Comparison of ENCODE assay signal across 25 cellular contexts in genomic region chr6:90595854-90596253, GRCh38.
"Had no signal": no experiment of that assay in that cellular context is flagged by ENCODE, and none has a peak within 500 bp of the region (broad histone marks: within the 10 kb centered on the region; RNA-seq: fewer than 3 reads in every experiment).

No MANE protein-coding gene starts in this region.

- H3K27me3 ChIP-seq: colonic mucosa, gastrocnemius medialis had no signal

- H3K4me3 ChIP-seq: colonic mucosa, esophagus squamous epithelium, gastrocnemius medialis, heart right ventricle, left lung, lower lobe of right lung, mucosa of descending colon had no signal

- DNase-seq: colonic mucosa; cortex of kidney; effector CD8-positive, alpha-beta T cell; effector memory CD8-positive, alpha-beta T cell; endodermal cell; erythroblast; esophagus squamous epithelium; foreskin fibroblast; foreskin melanocyte; gastrocnemius medialis; glutamatergic neuron; head of caudate nucleus; heart right ventricle; hippocampal formation; left cardiac atrium; left lung; left ventricle myocardium superior; lower lobe of right lung; mesenchymal stem cell; mucosa of descending colon; naive B cell had no signal

- H3K27ac Mint-ChIP-seq: dendritic cell treated with granulocyte-macrophage colony-stimulating factor and Interleukin-4, amounts not matched to agents 40 ng/mL and 50 ng/mL, for 4 days; effector memory CD8-positive, alpha-beta T cell; endodermal cell; mesothelial cell of epicardium had no signal

- H3K27ac ChIP-seq: colonic mucosa, epithelial cell of prostate, esophagus squamous epithelium, gastrocnemius medialis, heart right ventricle, left lung, lower lobe of right lung had no signal

- H3K4me3 Mint-ChIP-seq: dendritic cell treated with granulocyte-macrophage colony-stimulating factor and Interleukin-4, amounts not matched to agents 40 ng/mL and 50 ng/mL, for 4 days; effector memory CD8-positive, alpha-beta T cell; endodermal cell; mesothelial cell of epicardium; naive B cell had no signal

- H3K4me1 ChIP-seq: colonic mucosa, esophagus squamous epithelium, gastrocnemius medialis, heart right ventricle, left lung, lower lobe of right lung had no signal

- H3K36me3 Mint-ChIP-seq: mesothelial cell of epicardium, naive B cell had no signal

- H3K36me3 ChIP-seq: colonic mucosa, esophagus squamous epithelium, gastrocnemius medialis, heart right ventricle, left lung, lower lobe of right lung had no signal

- H3K9me3 Mint-ChIP-seq: dendritic cell treated with granulocyte-macrophage colony-stimulating factor and Interleukin-4, amounts not matched to agents 40 ng/mL and 50 ng/mL, for 4 days; effector memory CD8-positive, alpha-beta T cell; endodermal cell; mesothelial cell of epicardium; naive B cell had no signal

- H3K9me3 ChIP-seq: colonic mucosa, esophagus squamous epithelium, gastrocnemius medialis, heart right ventricle, left lung, lower lobe of right lung, mucosa of descending colon had no signal

- ATAC-seq: effector memory CD8-positive, alpha-beta T cell; esophagus mucosa; gastrocnemius medialis; heart right ventricle; left cardiac atrium; left lung; left ventricle myocardium superior; lower lobe of right lung; mucosa of descending colon had no signal

- H3K4me1 Mint-ChIP-seq: mesothelial cell of epicardium, naive B cell had no signal
